Comparison of ENCODE assay signal across 1 cellular context in genomic region chr1:1858382-1859086, GRCh38.
TF ChIP-seq lines count a peak whose summit lies in the region.

No MANE protein-coding gene starts in this region.

TF ChIP-seq in K562, 482 proteins besides CTCF, POLR2A, EP300 and RAD21 (continued from another document and continues in another):
- TF ChIP-seq, protein P1, sequence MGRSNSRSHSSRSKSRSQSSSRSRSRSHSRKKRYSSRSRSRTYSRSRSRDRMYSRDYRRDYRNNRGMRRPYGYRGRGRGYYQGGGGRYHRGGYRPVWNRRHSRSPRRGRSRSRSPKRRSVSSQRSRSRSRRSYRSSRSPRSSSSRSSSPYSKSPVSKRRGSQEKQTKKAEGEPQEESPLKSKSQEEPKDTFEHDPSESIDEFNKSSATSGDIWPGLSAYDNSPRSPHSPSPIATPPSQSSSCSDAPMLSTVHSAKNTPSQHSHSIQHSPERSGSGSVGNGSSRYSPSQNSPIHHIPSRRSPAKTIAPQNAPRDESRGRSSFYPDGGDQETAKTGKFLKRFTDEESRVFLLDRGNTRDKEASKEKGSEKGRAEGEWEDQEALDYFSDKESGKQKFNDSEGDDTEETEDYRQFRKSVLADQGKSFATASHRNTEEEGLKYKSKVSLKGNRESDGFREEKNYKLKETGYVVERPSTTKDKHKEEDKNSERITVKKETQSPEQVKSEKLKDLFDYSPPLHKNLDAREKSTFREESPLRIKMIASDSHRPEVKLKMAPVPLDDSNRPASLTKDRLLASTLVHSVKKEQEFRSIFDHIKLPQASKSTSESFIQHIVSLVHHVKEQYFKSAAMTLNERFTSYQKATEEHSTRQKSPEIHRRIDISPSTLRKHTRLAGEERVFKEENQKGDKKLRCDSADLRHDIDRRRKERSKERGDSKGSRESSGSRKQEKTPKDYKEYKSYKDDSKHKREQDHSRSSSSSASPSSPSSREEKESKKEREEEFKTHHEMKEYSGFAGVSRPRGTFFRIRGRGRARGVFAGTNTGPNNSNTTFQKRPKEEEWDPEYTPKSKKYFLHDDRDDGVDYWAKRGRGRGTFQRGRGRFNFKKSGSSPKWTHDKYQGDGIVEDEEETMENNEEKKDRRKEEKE (IDR thresholded peaks at IDR 0.05; ENCODE audit: borderline replicate concordance in 1 of 2, control insufficient read depth in 1 of 2, low read depth in 2 of 2, low read length in 1 of 2), result peak in 1 of 2 experiments; percentile 66; a peak in 1 of 4 replicates
- TF ChIP-seq, protein P2, sequence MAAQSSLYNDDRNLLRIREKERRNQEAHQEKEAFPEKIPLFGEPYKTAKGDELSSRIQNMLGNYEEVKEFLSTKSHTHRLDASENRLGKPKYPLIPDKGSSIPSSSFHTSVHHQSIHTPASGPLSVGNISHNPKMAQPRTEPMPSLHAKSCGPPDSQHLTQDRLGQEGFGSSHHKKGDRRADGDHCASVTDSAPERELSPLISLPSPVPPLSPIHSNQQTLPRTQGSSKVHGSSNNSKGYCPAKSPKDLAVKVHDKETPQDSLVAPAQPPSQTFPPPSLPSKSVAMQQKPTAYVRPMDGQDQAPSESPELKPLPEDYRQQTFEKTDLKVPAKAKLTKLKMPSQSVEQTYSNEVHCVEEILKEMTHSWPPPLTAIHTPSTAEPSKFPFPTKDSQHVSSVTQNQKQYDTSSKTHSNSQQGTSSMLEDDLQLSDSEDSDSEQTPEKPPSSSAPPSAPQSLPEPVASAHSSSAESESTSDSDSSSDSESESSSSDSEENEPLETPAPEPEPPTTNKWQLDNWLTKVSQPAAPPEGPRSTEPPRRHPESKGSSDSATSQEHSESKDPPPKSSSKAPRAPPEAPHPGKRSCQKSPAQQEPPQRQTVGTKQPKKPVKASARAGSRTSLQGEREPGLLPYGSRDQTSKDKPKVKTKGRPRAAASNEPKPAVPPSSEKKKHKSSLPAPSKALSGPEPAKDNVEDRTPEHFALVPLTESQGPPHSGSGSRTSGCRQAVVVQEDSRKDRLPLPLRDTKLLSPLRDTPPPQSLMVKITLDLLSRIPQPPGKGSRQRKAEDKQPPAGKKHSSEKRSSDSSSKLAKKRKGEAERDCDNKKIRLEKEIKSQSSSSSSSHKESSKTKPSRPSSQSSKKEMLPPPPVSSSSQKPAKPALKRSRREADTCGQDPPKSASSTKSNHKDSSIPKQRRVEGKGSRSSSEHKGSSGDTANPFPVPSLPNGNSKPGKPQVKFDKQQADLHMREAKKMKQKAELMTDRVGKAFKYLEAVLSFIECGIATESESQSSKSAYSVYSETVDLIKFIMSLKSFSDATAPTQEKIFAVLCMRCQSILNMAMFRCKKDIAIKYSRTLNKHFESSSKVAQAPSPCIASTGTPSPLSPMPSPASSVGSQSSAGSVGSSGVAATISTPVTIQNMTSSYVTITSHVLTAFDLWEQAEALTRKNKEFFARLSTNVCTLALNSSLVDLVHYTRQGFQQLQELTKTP (IDR thresholded peaks at IDR 0.05; ENCODE audit: low read depth in 1 of 2, partially characterized antibody in 2 of 2), result peak in 1 of 2 experiments; percentile 91
- TF ChIP-seq, protein P3, sequence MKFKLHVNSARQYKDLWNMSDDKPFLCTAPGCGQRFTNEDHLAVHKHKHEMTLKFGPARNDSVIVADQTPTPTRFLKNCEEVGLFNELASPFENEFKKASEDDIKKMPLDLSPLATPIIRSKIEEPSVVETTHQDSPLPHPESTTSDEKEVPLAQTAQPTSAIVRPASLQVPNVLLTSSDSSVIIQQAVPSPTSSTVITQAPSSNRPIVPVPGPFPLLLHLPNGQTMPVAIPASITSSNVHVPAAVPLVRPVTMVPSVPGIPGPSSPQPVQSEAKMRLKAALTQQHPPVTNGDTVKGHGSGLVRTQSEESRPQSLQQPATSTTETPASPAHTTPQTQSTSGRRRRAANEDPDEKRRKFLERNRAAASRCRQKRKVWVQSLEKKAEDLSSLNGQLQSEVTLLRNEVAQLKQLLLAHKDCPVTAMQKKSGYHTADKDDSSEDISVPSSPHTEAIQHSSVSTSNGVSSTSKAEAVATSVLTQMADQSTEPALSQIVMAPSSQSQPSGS (CRISPR knock-in tag; IDR thresholded peaks at IDR 0.05), result peak; percentile 86; the same call in 1 of the 2 replicates
- no peak for TF ChIP-seq ZBTB9 (CRISPR knock-in tag; IDR thresholded peaks at IDR 0.05)
- TF ChIP-seq CCAR2 (IDR thresholded peaks at IDR 0.05; ENCODE audit: low read depth, low read length), result no peak
- TF ChIP-seq HCFC1 (IDR thresholded peaks at IDR 0.05; ENCODE audit: low read depth, low read length), result peak; percentile 45; the same call in 1 of the 2 replicates
- TF ChIP-seq, protein P4, sequence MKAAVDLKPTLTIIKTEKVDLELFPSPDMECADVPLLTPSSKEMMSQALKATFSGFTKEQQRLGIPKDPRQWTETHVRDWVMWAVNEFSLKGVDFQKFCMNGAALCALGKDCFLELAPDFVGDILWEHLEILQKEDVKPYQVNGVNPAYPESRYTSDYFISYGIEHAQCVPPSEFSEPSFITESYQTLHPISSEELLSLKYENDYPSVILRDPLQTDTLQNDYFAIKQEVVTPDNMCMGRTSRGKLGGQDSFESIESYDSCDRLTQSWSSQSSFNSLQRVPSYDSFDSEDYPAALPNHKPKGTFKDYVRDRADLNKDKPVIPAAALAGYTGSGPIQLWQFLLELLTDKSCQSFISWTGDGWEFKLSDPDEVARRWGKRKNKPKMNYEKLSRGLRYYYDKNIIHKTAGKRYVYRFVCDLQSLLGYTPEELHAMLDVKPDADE (conservative IDR thresholded peaks at IDR 0.05; ENCODE audit: control insufficient read depth, low read depth, low read length), result 0 out of 2 replicates have a peak, but pooled peaks have one; percentile 24
- peak; percentile 83 for TF ChIP-seq KHSRP (IDR thresholded peaks at IDR 0.05)
- TF ChIP-seq RFX5 (IDR thresholded peaks at IDR 0.05; ENCODE audit: low read depth, low read length), result peak; percentile 48; the same call in 1 of the 2 replicates
- 0 out of 2 replicates have a peak, but pooled peaks have one; percentile 23 for TF ChIP-seq ZNF766 (CRISPR knock-in tag; conservative IDR thresholded peaks at IDR 0.05)
- TF ChIP-seq ETV5 (CRISPR knock-in tag; IDR thresholded peaks at IDR 0.05; ENCODE audit: low read depth), result peak; percentile 32; the same call in 1 of the 2 replicates
- 0 out of 2 replicates have a peak, but pooled peaks have one; percentile 44 for TF ChIP-seq SMC3 (conservative IDR thresholded peaks at IDR 0.05; ENCODE audit: insufficient read depth, low read depth, low read length)
- TF ChIP-seq, protein P5, sequence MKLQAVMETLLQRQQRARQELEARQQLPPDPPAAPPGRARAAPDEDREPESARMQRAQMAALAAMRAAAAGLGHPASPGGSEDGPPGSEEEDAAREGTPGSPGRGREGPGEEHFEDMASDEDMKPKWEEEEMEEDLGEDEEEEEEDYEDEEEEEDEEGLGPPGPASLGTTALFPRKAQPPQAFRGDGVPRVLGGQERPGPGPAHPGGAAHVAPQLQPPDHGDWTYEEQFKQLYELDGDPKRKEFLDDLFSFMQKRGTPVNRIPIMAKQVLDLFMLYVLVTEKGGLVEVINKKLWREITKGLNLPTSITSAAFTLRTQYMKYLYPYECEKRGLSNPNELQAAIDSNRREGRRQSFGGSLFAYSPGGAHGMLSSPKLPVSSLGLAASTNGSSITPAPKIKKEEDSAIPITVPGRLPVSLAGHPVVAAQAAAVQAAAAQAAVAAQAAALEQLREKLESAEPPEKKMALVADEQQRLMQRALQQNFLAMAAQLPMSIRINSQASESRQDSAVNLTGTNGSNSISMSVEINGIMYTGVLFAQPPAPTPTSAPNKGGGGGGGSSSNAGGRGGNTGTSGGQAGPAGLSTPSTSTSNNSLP (IDR thresholded peaks at IDR 0.05; ENCODE audit: borderline replicate concordance, low read depth, low read length), result peak; percentile 92
- peak; percentile 19; the same call in 1 of the 2 replicates for TF ChIP-seq GATA2 (CRISPR knock-in tag; IDR thresholded peaks at IDR 0.05)
- TF ChIP-seq CEBPG (CRISPR knock-in tag; IDR thresholded peaks at IDR 0.05), result peak; percentile 24; the same call in 1 of the 2 replicates
- peak in 1 of 2 experiments; percentile 10; a peak in 1 of 4 replicates for TF ChIP-seq CEBPG (tag; conservative IDR thresholded peaks at IDR 0.05 in 1 of 2, IDR thresholded peaks at IDR 0.05 in 1 of 2)
- TF ChIP-seq ZNF449 (CRISPR knock-in tag; IDR thresholded peaks at IDR 0.05), result no peak
- TF ChIP-seq, protein P6, sequence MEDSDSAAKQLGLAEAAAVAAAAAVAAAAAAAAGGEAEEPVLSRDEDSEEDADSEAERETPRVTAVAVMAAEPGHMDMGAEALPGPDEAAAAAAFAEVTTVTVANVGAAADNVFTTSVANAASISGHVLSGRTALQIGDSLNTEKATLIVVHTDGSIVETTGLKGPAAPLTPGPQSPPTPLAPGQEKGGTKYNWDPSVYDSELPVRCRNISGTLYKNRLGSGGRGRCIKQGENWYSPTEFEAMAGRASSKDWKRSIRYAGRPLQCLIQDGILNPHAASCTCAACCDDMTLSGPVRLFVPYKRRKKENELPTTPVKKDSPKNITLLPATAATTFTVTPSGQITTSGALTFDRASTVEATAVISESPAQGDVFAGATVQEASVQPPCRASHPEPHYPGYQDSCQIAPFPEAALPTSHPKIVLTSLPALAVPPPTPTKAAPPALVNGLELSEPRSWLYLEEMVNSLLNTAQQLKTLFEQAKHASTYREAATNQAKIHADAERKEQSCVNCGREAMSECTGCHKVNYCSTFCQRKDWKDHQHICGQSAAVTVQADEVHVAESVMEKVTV (CRISPR knock-in tag; IDR thresholded peaks at IDR 0.05), result 0 out of 2 replicates have a peak, but pooled peaks have one; percentile 25
- peak; percentile 46; the same call in 1 of the 2 replicates for TF ChIP-seq HDAC2 (IDR thresholded peaks at IDR 0.05)
- TF ChIP-seq TGIF2 (CRISPR knock-in tag; IDR thresholded peaks at IDR 0.05), result no peak
- TF ChIP-seq, protein P7, sequence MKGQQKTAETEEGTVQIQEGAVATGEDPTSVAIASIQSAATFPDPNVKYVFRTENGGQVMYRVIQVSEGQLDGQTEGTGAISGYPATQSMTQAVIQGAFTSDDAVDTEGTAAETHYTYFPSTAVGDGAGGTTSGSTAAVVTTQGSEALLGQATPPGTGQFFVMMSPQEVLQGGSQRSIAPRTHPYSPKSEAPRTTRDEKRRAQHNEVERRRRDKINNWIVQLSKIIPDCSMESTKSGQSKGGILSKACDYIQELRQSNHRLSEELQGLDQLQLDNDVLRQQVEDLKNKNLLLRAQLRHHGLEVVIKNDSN (CRISPR knock-in tag; IDR thresholded peaks at IDR 0.05), result 0 out of 2 replicates have a peak, but pooled peaks have one; percentile 14
- TF ChIP-seq ETV1 (tag; conservative IDR thresholded peaks at IDR 0.05; ENCODE audit: low read depth), result peak; percentile 78
- TF ChIP-seq VEZF1 (CRISPR knock-in tag; IDR thresholded peaks at IDR 0.05), result peak; percentile 35; the same call in 1 of the 2 replicates
- peak; percentile 53 for TF ChIP-seq C11orf30 (IDR thresholded peaks at IDR 0.05; ENCODE audit: low read depth)
- peak; percentile 71 for TF ChIP-seq ZNF316 (IDR thresholded peaks at IDR 0.05)
- TF ChIP-seq ZNF644 (tag; IDR thresholded peaks at IDR 0.05; ENCODE audit: low read depth), result no peak
- 0 out of 4 replicates have a peak, but pooled peaks of 1 of the 2 experiments have one; percentile 25 for TF ChIP-seq TEAD1 (CRISPR knock-in tag; IDR thresholded peaks at IDR 0.05)
- peak in 1 of 2 experiments; percentile 49; a peak in 2 of 4 replicates for TF ChIP-seq MAZ (CRISPR knock-in tag; conservative IDR thresholded peaks at IDR 0.05 in 1 of 2, IDR thresholded peaks at IDR 0.05 in 1 of 2)
- peak; percentile 99 for TF ChIP-seq JUND (IDR thresholded peaks at IDR 0.05; ENCODE audit: borderline replicate concordance, low read depth, low read length)
- TF ChIP-seq JUND (tag; IDR thresholded peaks at IDR 0.05; ENCODE audit: borderline replicate concordance, low read depth, low read length), result peak; percentile 98
- TF ChIP-seq CTBP1 (IDR thresholded peaks at IDR 0.05; ENCODE audit: borderline replicate concordance), result peak; percentile 25; the same call in 1 of the 2 replicates
- 0 out of 2 replicates have a peak, but pooled peaks have one; percentile 37 for TF ChIP-seq ZNF584 (CRISPR knock-in tag; IDR thresholded peaks at IDR 0.05; ENCODE audit: low read depth)
- TF ChIP-seq KLF6 (CRISPR knock-in tag; IDR thresholded peaks at IDR 0.05; ENCODE audit: borderline replicate concordance), result no peak
- peak; percentile 50 for TF ChIP-seq TEAD4 (IDR thresholded peaks at IDR 0.05; ENCODE audit: low read length)
- 0 out of 2 replicates have a peak, but pooled peaks have one; percentile 42 for TF ChIP-seq TEAD4 (CRISPR knock-in tag; IDR thresholded peaks at IDR 0.05; ENCODE audit: borderline replicate concordance)
- TF ChIP-seq SMARCA4 (IDR thresholded peaks at IDR 0.05), result 0 out of 2 replicates have a peak, but pooled peaks have one; percentile 48
- TF ChIP-seq TAL1 (IDR thresholded peaks at IDR 0.05), result peak; percentile 50
- peak in 1 of 2 experiments; percentile 75; a peak in 2 of 4 replicates for TF ChIP-seq HDAC1 (IDR thresholded peaks at IDR 0.05)
- TF ChIP-seq CEBPB (tag; IDR thresholded peaks at IDR 0.05), result 0 out of 2 replicates have a peak, but pooled peaks have one; percentile 17
- TF ChIP-seq ILK (tag; IDR thresholded peaks at IDR 0.05; ENCODE audit: borderline replicate concordance, low read depth), result no peak
